Comparison of ENCODE assay signal across 26 cellular contexts in the genomic region with DNA sequence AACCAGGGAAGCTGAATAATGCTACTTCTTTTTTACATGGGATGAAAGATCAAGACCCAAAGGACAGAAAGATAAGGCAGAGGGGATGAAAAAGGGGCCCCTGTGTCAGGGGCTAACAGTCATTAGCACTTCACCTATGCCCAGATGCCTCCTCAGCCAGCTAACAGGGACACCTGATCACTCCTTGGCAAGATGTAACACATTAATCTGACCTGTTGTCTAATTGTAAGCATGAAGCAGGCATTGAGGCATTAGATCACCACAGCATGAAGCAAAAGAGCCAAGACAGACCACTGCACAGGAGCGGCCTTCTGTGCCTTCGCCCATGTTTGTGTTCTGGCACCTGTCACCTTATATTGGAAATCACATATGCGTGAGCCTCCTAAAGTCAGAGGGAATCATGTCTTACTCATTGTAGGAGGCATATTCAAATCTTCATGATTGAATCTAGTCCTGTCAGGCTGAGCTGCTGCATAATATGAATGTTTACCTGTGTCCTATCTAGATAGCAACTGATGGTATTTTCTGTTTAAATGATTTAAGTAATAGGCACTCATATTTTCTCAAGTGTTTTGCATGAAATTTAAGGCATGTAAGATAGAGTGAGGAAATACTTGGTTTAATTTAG. TPM values are rescaled to one million over a fixed set of nuclear protein-coding genes. Genes with fewer than 3 reads are reported as not detected.
DNase-seq lines count a peak whose midpoint lies in the region; ATAC-seq and FAIRE-seq lines count a peak whose summit lies in the region.
"Had no signal": no experiment of that assay in that cellular context is flagged by ENCODE, and none has a peak within 500 bp of the region (broad histone marks: within the 10 kb centered on the region; RNA-seq: fewer than 3 reads in every experiment).

No MANE protein-coding gene starts in this region.

- H3K9me3 ChIP-seq in small intestine (ENCODE audit: control insufficient read depth, low read depth): no peaks in the 10 kb centered on the region
- no peaks in the 10 kb centered on the region for H3K9me3 ChIP-seq in effector memory CD4-positive, alpha-beta T cell (ENCODE audit: control insufficient read depth, low read length)
- H3K9me3 ChIP-seq: transverse colon had no signal

- H3K4me3 ChIP-seq in small intestine (ENCODE audit: low read depth in 1 of 2, low read length in 2 of 2): no peak overlapping the region
- no peak overlapping the region for H3K4me3 ChIP-seq in effector memory CD4-positive, alpha-beta T cell (ENCODE audit: insufficient read depth, low read depth, low read length, poor library complexity, severe bottlenecking)
- H3K4me3 ChIP-seq: GM12878, transverse colon had no signal

- ATAC-seq in natural killer cell treated with Interleukin-12 subunit alpha and Interleukin-12 subunit beta and Interleukin-15 and Interleukin-18, amount 100 ng/mL, for 72 hours: no peak
- ATAC-seq: GM12878, sciatic nerve, SK-N-SH treated with all-trans-retinoic acid at 6 μM for 48 hours had no signal

- 66 to 81% (median 73%) methylated on average over 3 of the region's 3 CpGs for WGBS in small intestine, 3 donors

- H3K9me3 Mint-ChIP-seq in immature natural killer cell: no peaks in the 10 kb centered on the region
- H3K9me3 Mint-ChIP-seq in natural killer cell treated with Interleukin-12 subunit alpha and Interleukin-12 subunit beta and Interleukin-15 and Interleukin-18, amount 100 ng/mL, for 72 hours: no peaks in the 10 kb centered on the region
- H3K9me3 Mint-ChIP-seq: activated CD4-positive, alpha-beta T cell treated with anti-CD3 and anti-CD28 coated beads, Interleukin-2, amount 10 ng/mL, durations not matched to agents 7 days and 5 days; CD8-positive, alpha-beta memory T cell; H9; nephron progenitor cell had no signal

- peaks cover 2 to 6% of the 10 kb centered on the region in 2 donors for H3K4me1 ChIP-seq in small intestine (ENCODE audit: control insufficient read depth in 2 of 2, insufficient read depth in 1 of 2, low read depth in 1 of 2, low read length in 1 of 2)
- no peaks in the 10 kb centered on the region for H3K4me1 ChIP-seq in effector memory CD4-positive, alpha-beta T cell (ENCODE audit: control insufficient read depth, insufficient read depth, low read length, poor library complexity, severe bottlenecking)

- FAIRE-seq in small intestine (lab: Jason Lieb, UNC): no peak
- FAIRE-seq: GM12878, islet of Langerhans had no signal

- no peaks in the 10 kb centered on the region for H3K27me3 ChIP-seq in small intestine (ENCODE audit: control insufficient read depth in 2 of 2, insufficient read depth in 2 of 2, low read length in 2 of 2)
- H3K27me3 ChIP-seq in effector memory CD4-positive, alpha-beta T cell (replicated peaks; ENCODE audit: control insufficient read depth, insufficient read depth, low read length, poor library complexity, severe bottlenecking): no peaks in the 10 kb centered on the region
- H3K27me3 ChIP-seq: transverse colon had no signal

- no peaks in the 10 kb centered on the region for H3K36me3 ChIP-seq in small intestine (ENCODE audit: control insufficient read depth in 2 of 2, insufficient read depth in 2 of 2, low read length in 2 of 2)
- H3K36me3 ChIP-seq in effector memory CD4-positive, alpha-beta T cell (ENCODE audit: control insufficient read depth, insufficient read depth, low read length): no peaks in the 10 kb centered on the region
- H3K36me3 ChIP-seq: transverse colon had no signal

- peak overlapping the region; percentile 22 to 73 (median 56) for H3K27ac Mint-ChIP-seq in immature natural killer cell
- H3K27ac Mint-ChIP-seq in natural killer cell treated with Interleukin-12 subunit alpha and Interleukin-12 subunit beta and Interleukin-15 and Interleukin-18, amount 100 ng/mL, for 72 hours: no peak overlapping the region
- H3K27ac Mint-ChIP-seq: activated CD4-positive, alpha-beta T cell treated with anti-CD3 and anti-CD28 coated beads, Interleukin-2, amount 10 ng/mL, durations not matched to agents 7 days and 5 days had no signal

- H3K27ac ChIP-seq in small intestine (ENCODE audit: low read depth in 1 of 2, low read length in 1 of 2): no peak overlapping the region
- H3K27ac ChIP-seq in effector memory CD4-positive, alpha-beta T cell (ENCODE audit: insufficient read depth, low read length, poor library complexity, severe bottlenecking): no peak overlapping the region
- H3K27ac ChIP-seq: VCaP had no signal

- peaks cover 0 to 2% (median 0%) of the 10 kb centered on the region in 3 donors for H3K27me3 Mint-ChIP-seq in immature natural killer cell (ENCODE audit: low read depth in 3 of 3)
- no peaks in the 10 kb centered on the region for H3K27me3 Mint-ChIP-seq in natural killer cell treated with Interleukin-12 subunit alpha and Interleukin-12 subunit beta and Interleukin-15 and Interleukin-18, amount 100 ng/mL, for 72 hours
- H3K27me3 Mint-ChIP-seq: activated CD4-positive, alpha-beta T cell treated with anti-CD3 and anti-CD28 coated beads, Interleukin-2, amount 10 ng/mL, durations not matched to agents 7 days and 5 days; CD8-positive, alpha-beta memory T cell had no signal

- peaks cover 0 to 4% (median 0%) of the 10 kb centered on the region in 3 donors for H3K36me3 Mint-ChIP-seq in immature natural killer cell
- no peaks in the 10 kb centered on the region for H3K36me3 Mint-ChIP-seq in natural killer cell treated with Interleukin-12 subunit alpha and Interleukin-12 subunit beta and Interleukin-15 and Interleukin-18, amount 100 ng/mL, for 72 hours

- peaks cover 54 to 67% of the 10 kb centered on the region in 2 donors for H3K4me1 Mint-ChIP-seq in immature natural killer cell
- H3K4me1 Mint-ChIP-seq in natural killer cell treated with Interleukin-12 subunit alpha and Interleukin-12 subunit beta and Interleukin-15 and Interleukin-18, amount 100 ng/mL, for 72 hours (ENCODE audit: low read depth in 2 of 2): peaks cover 37 to 38% of the 10 kb centered on the region in 2 donors

- peak; percentile 9 for DNase-seq in NCI-H1092 treated with DMSO at 0.1 percent for 48 hours (lab: John Stamatoyannopoulos, UW)
- DNase-seq in NCI-H1092 (lab: John Stamatoyannopoulos, UW): no peak
- peak; percentile 69 for DNase-seq in NCI-H69 (lab: John Stamatoyannopoulos, UW)
- DNase-seq in immature natural killer cell: no peak
- DNase-seq in small intestine: peak; percentile 10
- DNase-seq in AG20443 (ENCODE audit: low spot score): no peak
- DNase-seq in effector memory CD4-positive, alpha-beta T cell: no peak
- no peak for DNase-seq in natural killer cell treated with Interleukin-12 subunit alpha and Interleukin-12 subunit beta and Interleukin-15 and Interleukin-18, amount 100 ng/mL, for 72 hours (ENCODE audit: low spot score)
- DNase-seq: 8988T; activated CD4-positive, alpha-beta T cell treated with anti-CD3 and anti-CD28 coated beads, Interleukin-2, amount 10 ng/mL, durations not matched to agents 7 days and 5 days; activated naive CD4-positive, alpha-beta T cell treated with anti-CD3 and anti-CD28 coated beads, Interleukin-2, amount 50 U/mL, for 16 hours; amygdala; CD8-positive, alpha-beta memory T cell; DMS79 treated with DMSO at 0.1 percent for 48 hours; H9; midbrain; NCI-H1105; NCI-H2029; nephron progenitor cell; transverse colon had no signal

- peak overlapping the region; percentile 5 to 52 (median 39) for H3K4me3 Mint-ChIP-seq in immature natural killer cell
- no peak overlapping the region for H3K4me3 Mint-ChIP-seq in natural killer cell treated with Interleukin-12 subunit alpha and Interleukin-12 subunit beta and Interleukin-15 and Interleukin-18, amount 100 ng/mL, for 72 hours
- H3K4me3 Mint-ChIP-seq: activated CD4-positive, alpha-beta T cell treated with anti-CD3 and anti-CD28 coated beads, Interleukin-2, amount 10 ng/mL, durations not matched to agents 7 days and 5 days; CD8-positive, alpha-beta memory T cell; H9; nephron progenitor cell had no signal

RNA-seq across cellular contexts. Expression of gene PTTG2, which starts 48.4 kb away (rescaled TPM):
- polyA plus RNA-seq in immature natural killer cell: not detected
- under 1 TPM in 1 of 3 donors, not detected in 2; 0.09 TPM for polyA plus RNA-seq in small intestine
- 1 to 10 TPM; 1.6 to 3.2 TPM for total RNA-seq in natural killer cell treated with Interleukin-12 subunit alpha and Interleukin-12 subunit beta and Interleukin-15 and Interleukin-18, amount 100 ng/mL, for 72 hours
- total RNA-seq: H9, lower leg skin had no signal
- polyA plus RNA-seq: CD8-positive, alpha-beta memory T cell had no signal

Comparison
In these comparisons a context has a peak if more than half of its experiments do, and no peak if none do; other contexts are left out.
1. DNase-seq: peak in NCI-H1092 treated with DMSO at 0.1 percent for 48 hours (single experiment), NCI-H69 (single experiment) and small intestine (single experiment); none in NCI-H1092 (single experiment), immature natural killer cell (0 of 3), AG20443 (single experiment), effector memory CD4-positive, alpha-beta T cell (0 of 3) and natural killer cell treated with Interleukin-12 subunit alpha and Interleukin-12 subunit beta and Interleukin-15 and Interleukin-18, amount 100 ng/mL, for 72 hours (single experiment).
2. H3K27ac Mint-ChIP-seq: peak in immature natural killer cell (6 of 6); none in natural killer cell treated with Interleukin-12 subunit alpha and Interleukin-12 subunit beta and Interleukin-15 and Interleukin-18, amount 100 ng/mL, for 72 hours (0 of 2).